ENCODE assay signal across 1 cellular context in the genomic region with DNA sequence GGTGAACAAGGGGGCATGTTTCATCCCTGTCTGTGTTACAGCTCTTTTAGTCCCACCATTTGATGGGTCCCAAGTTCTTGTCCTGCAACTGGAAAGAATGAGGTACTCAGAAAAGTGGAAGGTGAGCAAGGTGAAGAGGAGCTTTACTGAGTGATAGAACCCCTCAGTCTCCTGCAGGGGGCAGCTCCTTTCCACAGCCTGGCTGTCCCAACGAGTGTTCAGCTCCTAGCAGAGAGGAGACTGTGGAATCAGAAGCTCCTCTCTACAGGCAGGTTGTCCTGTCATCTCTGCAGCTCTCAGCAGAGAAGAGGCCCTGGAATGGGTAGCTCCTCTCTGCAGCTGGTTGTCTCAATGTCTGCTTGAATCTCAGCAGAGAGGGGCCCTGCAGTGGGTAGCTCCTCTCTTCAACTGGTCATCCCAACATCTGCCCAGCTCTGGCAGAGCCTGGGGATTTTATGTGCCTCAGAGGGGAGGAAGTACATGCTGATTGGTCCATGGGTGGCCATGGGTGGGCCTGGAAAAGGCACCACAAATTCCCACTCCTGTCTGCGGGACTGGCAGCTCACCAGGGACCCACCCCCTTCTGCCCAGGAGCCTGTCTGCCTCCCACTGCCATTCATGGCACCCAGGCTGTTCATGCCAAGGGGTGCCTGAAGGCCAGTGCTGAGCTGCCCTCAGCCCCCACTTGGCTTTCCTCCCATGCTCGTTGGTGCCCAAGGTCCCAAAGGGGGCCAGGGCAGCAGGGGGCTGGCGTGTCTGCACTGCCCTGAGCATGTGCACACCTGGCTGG.
TF ChIP-seq lines count a peak whose summit lies in the region.

No MANE protein-coding gene starts in this region.

TF ChIP-seq in H1, 55 proteins besides CTCF, POLR2A, EP300 and RAD21:
- TF ChIP-seq JUND (IDR thresholded peaks at IDR 0.05; ENCODE audit: low read length): no peak
- no peak for TF ChIP-seq TAF7 (optimal IDR thresholded peaks at IDR 0.05; ENCODE audit: borderline replicate concordance, low read depth, low read length)
- TF ChIP-seq, protein P1, sequence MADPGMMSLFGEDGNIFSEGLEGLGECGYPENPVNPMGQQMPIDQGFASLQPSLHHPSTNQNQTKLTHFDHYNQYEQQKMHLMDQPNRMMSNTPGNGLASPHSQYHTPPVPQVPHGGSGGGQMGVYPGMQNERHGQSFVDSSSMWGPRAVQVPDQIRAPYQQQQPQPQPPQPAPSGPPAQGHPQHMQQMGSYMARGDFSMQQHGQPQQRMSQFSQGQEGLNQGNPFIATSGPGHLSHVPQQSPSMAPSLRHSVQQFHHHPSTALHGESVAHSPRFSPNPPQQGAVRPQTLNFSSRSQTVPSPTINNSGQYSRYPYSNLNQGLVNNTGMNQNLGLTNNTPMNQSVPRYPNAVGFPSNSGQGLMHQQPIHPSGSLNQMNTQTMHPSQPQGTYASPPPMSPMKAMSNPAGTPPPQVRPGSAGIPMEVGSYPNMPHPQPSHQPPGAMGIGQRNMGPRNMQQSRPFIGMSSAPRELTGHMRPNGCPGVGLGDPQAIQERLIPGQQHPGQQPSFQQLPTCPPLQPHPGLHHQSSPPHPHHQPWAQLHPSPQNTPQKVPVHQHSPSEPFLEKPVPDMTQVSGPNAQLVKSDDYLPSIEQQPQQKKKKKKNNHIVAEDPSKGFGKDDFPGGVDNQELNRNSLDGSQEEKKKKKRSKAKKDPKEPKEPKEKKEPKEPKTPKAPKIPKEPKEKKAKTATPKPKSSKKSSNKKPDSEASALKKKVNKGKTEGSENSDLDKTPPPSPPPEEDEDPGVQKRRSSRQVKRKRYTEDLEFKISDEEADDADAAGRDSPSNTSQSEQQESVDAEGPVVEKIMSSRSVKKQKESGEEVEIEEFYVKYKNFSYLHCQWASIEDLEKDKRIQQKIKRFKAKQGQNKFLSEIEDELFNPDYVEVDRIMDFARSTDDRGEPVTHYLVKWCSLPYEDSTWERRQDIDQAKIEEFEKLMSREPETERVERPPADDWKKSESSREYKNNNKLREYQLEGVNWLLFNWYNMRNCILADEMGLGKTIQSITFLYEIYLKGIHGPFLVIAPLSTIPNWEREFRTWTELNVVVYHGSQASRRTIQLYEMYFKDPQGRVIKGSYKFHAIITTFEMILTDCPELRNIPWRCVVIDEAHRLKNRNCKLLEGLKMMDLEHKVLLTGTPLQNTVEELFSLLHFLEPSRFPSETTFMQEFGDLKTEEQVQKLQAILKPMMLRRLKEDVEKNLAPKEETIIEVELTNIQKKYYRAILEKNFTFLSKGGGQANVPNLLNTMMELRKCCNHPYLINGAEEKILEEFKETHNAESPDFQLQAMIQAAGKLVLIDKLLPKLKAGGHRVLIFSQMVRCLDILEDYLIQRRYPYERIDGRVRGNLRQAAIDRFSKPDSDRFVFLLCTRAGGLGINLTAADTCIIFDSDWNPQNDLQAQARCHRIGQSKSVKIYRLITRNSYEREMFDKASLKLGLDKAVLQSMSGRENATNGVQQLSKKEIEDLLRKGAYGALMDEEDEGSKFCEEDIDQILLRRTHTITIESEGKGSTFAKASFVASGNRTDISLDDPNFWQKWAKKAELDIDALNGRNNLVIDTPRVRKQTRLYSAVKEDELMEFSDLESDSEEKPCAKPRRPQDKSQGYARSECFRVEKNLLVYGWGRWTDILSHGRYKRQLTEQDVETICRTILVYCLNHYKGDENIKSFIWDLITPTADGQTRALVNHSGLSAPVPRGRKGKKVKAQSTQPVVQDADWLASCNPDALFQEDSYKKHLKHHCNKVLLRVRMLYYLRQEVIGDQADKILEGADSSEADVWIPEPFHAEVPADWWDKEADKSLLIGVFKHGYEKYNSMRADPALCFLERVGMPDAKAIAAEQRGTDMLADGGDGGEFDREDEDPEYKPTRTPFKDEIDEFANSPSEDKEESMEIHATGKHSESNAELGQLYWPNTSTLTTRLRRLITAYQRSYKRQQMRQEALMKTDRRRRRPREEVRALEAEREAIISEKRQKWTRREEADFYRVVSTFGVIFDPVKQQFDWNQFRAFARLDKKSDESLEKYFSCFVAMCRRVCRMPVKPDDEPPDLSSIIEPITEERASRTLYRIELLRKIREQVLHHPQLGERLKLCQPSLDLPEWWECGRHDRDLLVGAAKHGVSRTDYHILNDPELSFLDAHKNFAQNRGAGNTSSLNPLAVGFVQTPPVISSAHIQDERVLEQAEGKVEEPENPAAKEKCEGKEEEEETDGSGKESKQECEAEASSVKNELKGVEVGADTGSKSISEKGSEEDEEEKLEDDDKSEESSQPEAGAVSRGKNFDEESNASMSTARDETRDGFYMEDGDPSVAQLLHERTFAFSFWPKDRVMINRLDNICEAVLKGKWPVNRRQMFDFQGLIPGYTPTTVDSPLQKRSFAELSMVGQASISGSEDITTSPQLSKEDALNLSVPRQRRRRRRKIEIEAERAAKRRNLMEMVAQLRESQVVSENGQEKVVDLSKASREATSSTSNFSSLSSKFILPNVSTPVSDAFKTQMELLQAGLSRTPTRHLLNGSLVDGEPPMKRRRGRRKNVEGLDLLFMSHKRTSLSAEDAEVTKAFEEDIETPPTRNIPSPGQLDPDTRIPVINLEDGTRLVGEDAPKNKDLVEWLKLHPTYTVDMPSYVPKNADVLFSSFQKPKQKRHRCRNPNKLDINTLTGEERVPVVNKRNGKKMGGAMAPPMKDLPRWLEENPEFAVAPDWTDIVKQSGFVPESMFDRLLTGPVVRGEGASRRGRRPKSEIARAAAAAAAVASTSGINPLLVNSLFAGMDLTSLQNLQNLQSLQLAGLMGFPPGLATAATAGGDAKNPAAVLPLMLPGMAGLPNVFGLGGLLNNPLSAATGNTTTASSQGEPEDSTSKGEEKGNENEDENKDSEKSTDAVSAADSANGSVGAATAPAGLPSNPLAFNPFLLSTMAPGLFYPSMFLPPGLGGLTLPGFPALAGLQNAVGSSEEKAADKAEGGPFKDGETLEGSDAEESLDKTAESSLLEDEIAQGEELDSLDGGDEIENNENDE (IDR thresholded peaks at IDR 0.05; ENCODE audit: insufficient replicate concordance, low read length): no peak
- TF ChIP-seq HDAC2 (IDR thresholded peaks at IDR 0.05; ENCODE audit: borderline replicate concordance in 1 of 2, low read depth in 2 of 2, low read length in 2 of 2): no peak
- TF ChIP-seq SIN3A (conservative IDR thresholded peaks at IDR 0.05 in 1 of 2, IDR thresholded peaks at IDR 0.05 in 1 of 2; ENCODE audit: low read depth in 1 of 2, low read length in 2 of 2): no peak
